In genomic region chr15:89423981-89424380, GRCh38 we compare ENCODE assay signal across 24 cellular contexts.
DNase-seq lines count a peak whose midpoint lies in the region; ATAC-seq, FAIRE-seq and TF ChIP-seq lines count a peak whose summit lies in the region.
"Had no signal": no experiment of that assay in that cellular context is flagged by ENCODE, and none has a peak within 500 bp of the region (broad histone marks: within the 10 kb centered on the region; RNA-seq: fewer than 3 reads in every experiment).

No MANE protein-coding gene starts in this region.

- no peaks in the 10 kb centered on the region for H3K9me1 ChIP-seq in K562 (ENCODE audit: control insufficient read depth, insufficient read depth, low read length)

- DNase-seq in NCI-H1436 (lab: John Stamatoyannopoulos, UW), result peak; percentile 15
- DNase-seq in NCI-H1436 treated with DMSO at 0.1 percent for 48 hours (lab: John Stamatoyannopoulos, UW), result no peak
- DNase-seq in NCI-H748 treated with DMSO at 0.1 percent for 48 hours (lab: John Stamatoyannopoulos, UW), result peak; percentile 34
- peak in 1 of 4 experiments; percentile 25 for DNase-seq in K562 (ENCODE audit: extremely low read depth in 1 of 4, low spot score in 3 of 4)
- peak; percentile 35 for DNase-seq in posterior vena cava (ENCODE audit: low spot score)
- DNase-seq in NCI-H524 treated with DMSO at 0.1 percent for 48 hours (lab: John Stamatoyannopoulos, UW), result no peak
- no peak for DNase-seq in tibial artery
- DNase-seq in SIG-M5 treated with dmso at 0.1 percent for 504 hours (lab: John Stamatoyannopoulos, UW; ENCODE audit: unreplicated experiment), result no peak
- DNase-seq: AML-193; C1 segment of cervical spinal cord; Calu3; CD8-positive, alpha-beta T cell; DMS153; HFFc6; Kasumi-1; NCI-H2081; NCI-H2171 treated with DMSO at 0.1 percent for 48 hours; NCI-H526; Right ventricle myocardium superior; SW 1271; T-helper 2 cell had no signal

- in situ Hi-C loops in K562 (cut with MboI), result no loop called here

- no peak for TF ChIP-seq EP300 in K562 (IDR thresholded peaks at IDR 0.05; ENCODE audit: low read length)

- H3K4me1 ChIP-seq in K562 (replicated peaks in 1 of 2; ENCODE audit: control insufficient read depth in 2 of 2, insufficient read depth in 2 of 2, low read length in 2 of 2) (no peaks in the 10 kb centered on the region), tibial artery (no peaks in the 10 kb centered on the region)

- peaks cover 0 to 14% of the 10 kb centered on the region in 2 experiments; a peak in 1 of 5 replicates for H3K27me3 ChIP-seq in K562 (ENCODE audit: control insufficient read depth in 2 of 2, insufficient read depth in 2 of 2, low read length in 2 of 2)
- peaks cover 0 to 66% of the 10 kb centered on the region in 2 donors for H3K27me3 ChIP-seq in tibial artery

- H3K36me3 ChIP-seq in K562 (ENCODE audit: control insufficient read depth, insufficient read depth, low read length) (no peaks in the 10 kb centered on the region), tibial artery (no peaks in the 10 kb centered on the region)

- no TSS peak for BruUV-seq in K562 (replicated peaks; lab: Mats Ljungman, UMichigan)

- CTCF ChIA-PET in K562 (lab: Yijun Ruan, JAX; ENCODE audit: low intra/inter-chr PET ratio), result no interaction called here

- H3K4me2 ChIP-seq in K562 (ENCODE audit: insufficient read depth, low read length), result no peak overlapping the region

- no peak overlapping the region for H2AFZ ChIP-seq in K562 (ENCODE audit: low read depth, low read length)

- WGBS in K562 (ENCODE audit: insufficient coverage, low coverage, missing lambda C conversion rate), result under 1% methylated on average over 8 of the region's 8 CpGs

- H3K9me3 ChIP-seq in K562 (replicated peaks; ENCODE audit: control insufficient read depth, insufficient read depth, low read depth, low read length) (no peaks in the 10 kb centered on the region), tibial artery (no peaks in the 10 kb centered on the region)

- POLR2A ChIA-PET in K562 (lab: Yijun Ruan, JAX), result interaction anchor here (0.6 to 0.7 kb wide), 2 partner anchors 20 to 198 kb away, joined by 3 read pairs; no protein-coding TSS in a partner anchor

- no peak for TF ChIP-seq CTCF in K562 (IDR thresholded peaks at IDR 0.05 in 2 of 3, conservative IDR thresholded peaks at IDR 0.05 in 1 of 3; ENCODE audit: insufficient read depth in 2 of 3, low read depth in 1 of 3, low read length in 3 of 3)
- TF ChIP-seq CTCF in tibial artery (IDR thresholded peaks at IDR 0.05), result no peak

- no peaks in the 10 kb centered on the region for H3K79me2 ChIP-seq in K562 (ENCODE audit: control insufficient read depth, insufficient read depth, low read length)

- no peaks in the 10 kb centered on the region for H4K20me1 ChIP-seq in K562 (replicated peaks; ENCODE audit: control insufficient read depth, insufficient read depth, low read length)

- no peak for TF ChIP-seq POLR2A in K562 (conservative IDR thresholded peaks at IDR 0.05)

- no peak for TF ChIP-seq RAD21 in K562 (CRISPR knock-in tag; conservative IDR thresholded peaks at IDR 0.05 in 1 of 2, IDR thresholded peaks at IDR 0.05 in 1 of 2)

- intact Hi-C loops in K562 (cut with micrococcal nuclease), result no loop called here
- intact Hi-C loops in posterior vena cava (cut with DNase I), result no loop called here
- intact Hi-C loops in tibial artery (cut with DNase I; ENCODE audit: low total_unique reads), result no loop called here

- no peak overlapping the region for H3K9ac ChIP-seq in K562 (ENCODE audit: insufficient read depth in 1 of 2, low read depth in 2 of 2, low read length in 2 of 2)

- H3K4me3 ChIP-seq in K562 (no peak overlapping the region), tibial artery (no peak overlapping the region)

- no peak for ATAC-seq in K562
- ATAC-seq: CD8-positive, alpha-beta T cell had no signal

- FAIRE-seq in K562 (lab: Jason Lieb, UNC), result no peak
- FAIRE-seq: GM12891, GM19239, H54 had no signal

- H3K27ac ChIP-seq in K562 (ENCODE audit: extremely low read depth, low read depth, low read length) (no peak overlapping the region), tibial artery (no peak overlapping the region)

TF ChIP-seq in K562, 482 proteins besides CTCF, POLR2A, EP300 and RAD21:
- TF ChIP-seq NEUROD1 (IDR thresholded peaks at IDR 0.05; ENCODE audit: borderline replicate concordance, low read depth, low read length, partially characterized antibody) (no peak), BRD9 (IDR thresholded peaks at IDR 0.05; ENCODE audit: low read depth, partially characterized antibody) (no peak), RFX1 (IDR thresholded peaks at IDR 0.05) (peak; percentile 57), TRIM24 (IDR thresholded peaks at IDR 0.05) (no peak), ZNF24 (IDR thresholded peaks at IDR 0.05) (no peak), KAT7 (CRISPR knock-in tag; IDR thresholded peaks at IDR 0.05; ENCODE audit: borderline replicate concordance) (no peak), YY1 (IDR thresholded peaks at IDR 0.05; ENCODE audit: borderline replicate concordance in 1 of 3, control insufficient read depth in 1 of 3, extremely low read depth in 1 of 3, insufficient read depth in 3 of 3, insufficient read length in 1 of 3, insufficient replicate concordance in 2 of 3, low read depth in 1 of 3, low read length in 2 of 3) (peak in 1 of 3 experiments; percentile 41)

Comparison
In these comparisons a context has a peak if more than half of its experiments do, and no peak if none do; other contexts are left out.
1. DNase-seq: peak in NCI-H1436 (single experiment), NCI-H748 treated with DMSO at 0.1 percent for 48 hours (single experiment) and posterior vena cava (single experiment); none in NCI-H1436 treated with DMSO at 0.1 percent for 48 hours (single experiment), NCI-H524 treated with DMSO at 0.1 percent for 48 hours (single experiment), tibial artery (0 of 2) and SIG-M5 treated with dmso at 0.1 percent for 504 hours (single experiment).